Comparison of ENCODE assay signal across 1 cellular context in the genomic region with DNA sequence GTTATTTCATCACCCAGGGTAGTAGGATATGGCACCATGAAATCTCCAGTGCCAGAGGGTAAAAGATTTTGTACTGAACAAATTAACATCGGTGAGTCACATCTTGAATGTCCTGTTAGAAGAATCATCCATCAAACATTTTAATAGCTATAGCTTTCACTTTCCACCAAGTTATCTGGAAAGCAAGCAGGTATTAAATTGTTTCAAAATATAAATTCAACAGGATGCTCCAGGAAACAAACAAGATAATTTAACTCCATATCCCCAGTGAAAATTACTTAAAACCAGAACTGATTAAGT.
TF ChIP-seq lines count a peak whose summit lies in the region.

No MANE protein-coding gene starts in this region.

TF ChIP-seq in GM23338, 12 proteins besides CTCF, POLR2A, EP300 and RAD21 (continued from another document):
- TF ChIP-seq, protein P1, sequence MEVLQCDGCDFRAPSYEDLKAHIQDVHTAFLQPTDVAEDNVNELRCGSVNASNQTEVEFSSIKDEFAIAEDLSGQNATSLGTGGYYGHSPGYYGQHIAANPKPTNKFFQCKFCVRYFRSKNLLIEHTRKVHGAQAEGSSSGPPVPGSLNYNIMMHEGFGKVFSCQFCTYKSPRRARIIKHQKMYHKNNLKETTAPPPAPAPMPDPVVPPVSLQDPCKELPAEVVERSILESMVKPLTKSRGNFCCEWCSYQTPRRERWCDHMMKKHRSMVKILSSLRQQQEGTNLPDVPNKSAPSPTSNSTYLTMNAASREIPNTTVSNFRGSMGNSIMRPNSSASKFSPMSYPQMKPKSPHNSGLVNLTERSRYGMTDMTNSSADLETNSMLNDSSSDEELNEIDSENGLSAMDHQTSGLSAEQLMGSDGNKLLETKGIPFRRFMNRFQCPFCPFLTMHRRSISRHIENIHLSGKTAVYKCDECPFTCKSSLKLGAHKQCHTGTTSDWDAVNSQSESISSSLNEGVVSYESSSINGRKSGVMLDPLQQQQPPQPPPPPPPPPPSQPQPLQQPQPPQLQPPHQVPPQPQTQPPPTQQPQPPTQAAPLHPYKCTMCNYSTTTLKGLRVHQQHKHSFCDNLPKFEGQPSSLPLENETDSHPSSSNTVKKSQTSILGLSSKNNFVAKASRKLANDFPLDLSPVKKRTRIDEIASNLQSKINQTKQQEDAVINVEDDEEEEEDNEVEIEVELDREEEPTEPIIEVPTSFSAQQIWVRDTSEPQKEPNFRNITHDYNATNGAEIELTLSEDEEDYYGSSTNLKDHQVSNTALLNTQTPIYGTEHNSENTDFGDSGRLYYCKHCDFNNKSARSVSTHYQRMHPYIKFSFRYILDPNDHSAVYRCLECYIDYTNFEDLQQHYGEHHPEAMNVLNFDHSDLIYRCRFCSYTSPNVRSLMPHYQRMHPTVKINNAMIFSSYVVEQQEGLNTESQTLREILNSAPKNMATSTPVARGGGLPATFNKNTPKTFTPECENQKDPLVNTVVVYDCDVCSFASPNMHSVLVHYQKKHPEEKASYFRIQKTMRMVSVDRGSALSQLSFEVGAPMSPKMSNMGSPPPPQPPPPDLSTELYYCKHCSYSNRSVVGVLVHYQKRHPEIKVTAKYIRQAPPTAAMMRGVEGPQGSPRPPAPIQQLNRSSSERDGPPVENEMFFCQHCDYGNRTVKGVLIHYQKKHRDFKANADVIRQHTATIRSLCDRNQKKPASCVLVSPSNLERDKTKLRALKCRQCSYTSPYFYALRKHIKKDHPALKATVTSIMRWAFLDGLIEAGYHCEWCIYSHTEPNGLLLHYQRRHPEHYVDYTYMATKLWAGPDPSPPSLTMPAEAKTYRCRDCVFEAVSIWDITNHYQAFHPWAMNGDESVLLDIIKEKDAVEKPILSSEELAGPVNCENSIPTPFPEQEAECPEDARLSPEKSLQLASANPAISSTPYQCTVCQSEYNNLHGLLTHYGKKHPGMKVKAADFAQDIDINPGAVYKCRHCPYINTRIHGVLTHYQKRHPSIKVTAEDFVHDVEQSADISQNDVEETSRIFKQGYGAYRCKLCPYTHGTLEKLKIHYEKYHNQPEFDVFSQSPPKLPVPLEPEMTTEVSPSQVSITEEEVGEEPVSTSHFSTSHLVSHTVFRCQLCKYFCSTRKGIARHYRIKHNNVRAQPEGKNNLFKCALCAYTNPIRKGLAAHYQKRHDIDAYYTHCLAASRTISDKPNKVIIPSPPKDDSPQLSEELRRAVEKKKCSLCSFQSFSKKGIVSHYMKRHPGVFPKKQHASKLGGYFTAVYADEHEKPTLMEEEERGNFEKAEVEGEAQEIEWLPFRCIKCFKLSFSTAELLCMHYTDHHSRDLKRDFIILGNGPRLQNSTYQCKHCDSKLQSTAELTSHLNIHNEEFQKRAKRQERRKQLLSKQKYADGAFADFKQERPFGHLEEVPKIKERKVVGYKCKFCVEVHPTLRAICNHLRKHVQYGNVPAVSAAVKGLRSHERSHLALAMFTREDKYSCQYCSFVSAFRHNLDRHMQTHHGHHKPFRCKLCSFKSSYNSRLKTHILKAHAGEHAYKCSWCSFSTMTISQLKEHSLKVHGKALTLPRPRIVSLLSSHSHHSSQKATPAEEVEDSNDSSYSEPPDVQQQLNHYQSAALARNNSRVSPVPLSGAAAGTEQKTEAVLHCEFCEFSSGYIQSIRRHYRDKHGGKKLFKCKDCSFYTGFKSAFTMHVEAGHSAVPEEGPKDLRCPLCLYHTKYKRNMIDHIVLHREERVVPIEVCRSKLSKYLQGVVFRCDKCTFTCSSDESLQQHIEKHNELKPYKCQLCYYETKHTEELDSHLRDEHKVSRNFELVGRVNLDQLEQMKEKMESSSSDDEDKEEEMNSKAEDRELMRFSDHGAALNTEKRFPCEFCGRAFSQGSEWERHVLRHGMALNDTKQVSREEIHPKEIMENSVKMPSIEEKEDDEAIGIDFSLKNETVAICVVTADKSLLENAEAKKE (CRISPR knock-in tag; IDR thresholded peaks at IDR 0.05) = no peak
- TF ChIP-seq, protein P2, sequence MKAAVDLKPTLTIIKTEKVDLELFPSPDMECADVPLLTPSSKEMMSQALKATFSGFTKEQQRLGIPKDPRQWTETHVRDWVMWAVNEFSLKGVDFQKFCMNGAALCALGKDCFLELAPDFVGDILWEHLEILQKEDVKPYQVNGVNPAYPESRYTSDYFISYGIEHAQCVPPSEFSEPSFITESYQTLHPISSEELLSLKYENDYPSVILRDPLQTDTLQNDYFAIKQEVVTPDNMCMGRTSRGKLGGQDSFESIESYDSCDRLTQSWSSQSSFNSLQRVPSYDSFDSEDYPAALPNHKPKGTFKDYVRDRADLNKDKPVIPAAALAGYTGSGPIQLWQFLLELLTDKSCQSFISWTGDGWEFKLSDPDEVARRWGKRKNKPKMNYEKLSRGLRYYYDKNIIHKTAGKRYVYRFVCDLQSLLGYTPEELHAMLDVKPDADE (IDR thresholded peaks at IDR 0.05) = no peak
- TF ChIP-seq STAT1 (IDR thresholded peaks at IDR 0.05; ENCODE audit: unreplicated experiment) (no peak), POLR2AphosphoS5 (IDR thresholded peaks at IDR 0.05; ENCODE audit: low read depth) (no peak)
- TF ChIP-seq, protein P3, sequence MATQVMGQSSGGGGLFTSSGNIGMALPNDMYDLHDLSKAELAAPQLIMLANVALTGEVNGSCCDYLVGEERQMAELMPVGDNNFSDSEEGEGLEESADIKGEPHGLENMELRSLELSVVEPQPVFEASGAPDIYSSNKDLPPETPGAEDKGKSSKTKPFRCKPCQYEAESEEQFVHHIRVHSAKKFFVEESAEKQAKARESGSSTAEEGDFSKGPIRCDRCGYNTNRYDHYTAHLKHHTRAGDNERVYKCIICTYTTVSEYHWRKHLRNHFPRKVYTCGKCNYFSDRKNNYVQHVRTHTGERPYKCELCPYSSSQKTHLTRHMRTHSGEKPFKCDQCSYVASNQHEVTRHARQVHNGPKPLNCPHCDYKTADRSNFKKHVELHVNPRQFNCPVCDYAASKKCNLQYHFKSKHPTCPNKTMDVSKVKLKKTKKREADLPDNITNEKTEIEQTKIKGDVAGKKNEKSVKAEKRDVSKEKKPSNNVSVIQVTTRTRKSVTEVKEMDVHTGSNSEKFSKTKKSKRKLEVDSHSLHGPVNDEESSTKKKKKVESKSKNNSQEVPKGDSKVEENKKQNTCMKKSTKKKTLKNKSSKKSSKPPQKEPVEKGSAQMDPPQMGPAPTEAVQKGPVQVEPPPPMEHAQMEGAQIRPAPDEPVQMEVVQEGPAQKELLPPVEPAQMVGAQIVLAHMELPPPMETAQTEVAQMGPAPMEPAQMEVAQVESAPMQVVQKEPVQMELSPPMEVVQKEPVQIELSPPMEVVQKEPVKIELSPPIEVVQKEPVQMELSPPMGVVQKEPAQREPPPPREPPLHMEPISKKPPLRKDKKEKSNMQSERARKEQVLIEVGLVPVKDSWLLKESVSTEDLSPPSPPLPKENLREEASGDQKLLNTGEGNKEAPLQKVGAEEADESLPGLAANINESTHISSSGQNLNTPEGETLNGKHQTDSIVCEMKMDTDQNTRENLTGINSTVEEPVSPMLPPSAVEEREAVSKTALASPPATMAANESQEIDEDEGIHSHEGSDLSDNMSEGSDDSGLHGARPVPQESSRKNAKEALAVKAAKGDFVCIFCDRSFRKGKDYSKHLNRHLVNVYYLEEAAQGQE (IDR thresholded peaks at IDR 0.05; ENCODE audit: unreplicated experiment) = no peak
